In the genomic region with DNA sequence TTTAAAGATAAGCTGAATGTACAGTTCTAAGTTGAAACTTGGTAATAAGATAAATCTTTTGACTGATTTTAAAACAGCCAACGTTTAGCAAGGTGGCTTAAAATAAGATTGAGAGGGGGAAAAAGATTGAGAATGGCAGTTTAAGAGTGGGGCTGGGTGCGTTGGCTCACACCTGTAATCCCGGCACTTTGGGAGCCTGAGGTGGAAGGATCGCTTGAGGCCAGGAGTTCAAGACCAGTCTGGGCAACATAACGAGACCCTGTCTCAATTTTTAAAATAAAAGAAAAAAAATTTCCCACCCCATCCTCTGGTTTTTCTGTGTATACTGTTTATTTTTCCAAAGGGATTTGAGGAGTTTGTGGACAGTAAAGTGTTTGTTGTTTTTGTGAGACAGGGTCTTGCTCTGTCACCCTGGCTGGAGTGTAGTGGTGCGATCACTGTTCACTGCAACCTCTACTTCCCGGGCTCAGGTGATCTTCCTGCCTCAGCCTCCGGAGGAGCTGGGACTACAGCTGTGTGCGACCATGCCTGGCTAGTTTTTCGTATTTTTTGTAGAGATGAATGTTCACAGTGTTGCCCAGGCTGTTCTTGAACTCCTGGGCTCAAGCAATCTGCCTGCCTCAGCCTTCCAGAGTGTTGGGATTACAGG, we compare ENCODE assay signal across 1 cellular context.
TF ChIP-seq lines count a peak whose summit lies in the region.

No MANE protein-coding gene starts in this region.

TF ChIP-seq in H1, 55 proteins besides CTCF, POLR2A, EP300 and RAD21:
- TF ChIP-seq NANOG (IDR thresholded peaks at IDR 0.05; ENCODE audit: insufficient read depth, low read depth, low read length, poor library complexity, severe bottlenecking) (no peak), KDM4A (IDR thresholded peaks at IDR 0.05; ENCODE audit: low read depth, low read length, severe bottlenecking) (no peak), NRF1 (IDR thresholded peaks at IDR 0.05; ENCODE audit: low read depth, low read length) (no peak), SIN3A (conservative IDR thresholded peaks at IDR 0.05 in 1 of 2, IDR thresholded peaks at IDR 0.05 in 1 of 2; ENCODE audit: low read depth in 1 of 2, low read length in 2 of 2) (no peak), ASH2L (IDR thresholded peaks at IDR 0.05; ENCODE audit: low read length) (no peak), SIX5 (IDR thresholded peaks at IDR 0.05; ENCODE audit: low read depth, low read length) (no peak), PHF8 (conservative IDR thresholded peaks at IDR 0.05; ENCODE audit: low read depth, low read length) (no peak), ZNF274 (IDR thresholded peaks at IDR 0.05; ENCODE audit: borderline replicate concordance, extremely low read depth, low read length) (no peak), CEBPB (IDR thresholded peaks at IDR 0.05; ENCODE audit: low read depth, low read length) (no peak), TAF1 (IDR thresholded peaks at IDR 0.05; ENCODE audit: low read depth, low read length) (no peak), JUND (IDR thresholded peaks at IDR 0.05; ENCODE audit: low read length) (no peak), HDAC6 (IDR thresholded peaks at IDR 0.05; ENCODE audit: low read depth, low read length) (no peak), EGR1 (IDR thresholded peaks at IDR 0.05; ENCODE audit: borderline replicate concordance, low read depth, low read length) (no peak)
